ENCODE assay signal across 8 cellular contexts in genomic region chr15:40565333-40566238, GRCh38. TPM values are rescaled to one million over a fixed set of nuclear protein-coding genes. Genes with fewer than 3 reads are reported as not detected.
DNase-seq lines count a peak whose midpoint lies in the region; ATAC-seq and TF ChIP-seq lines count a peak whose summit lies in the region.

No MANE protein-coding gene starts in this region.

- DNase-seq in GM12865 (ENCODE audit: low read depth) (no peak), SJCRH30 (no peak), esophagus squamous epithelium (lab: John Stamatoyannopoulos, UW) (no peak), retinal pigment epithelial cell (ENCODE audit: low read depth) (no peak), NCI-H1417 (lab: John Stamatoyannopoulos, UW) (no peak), SKM-1 treated with dmso at 0.1 percent for 144 hours (lab: John Stamatoyannopoulos, UW; ENCODE audit: unreplicated experiment) (no peak)

- H3K4me3 ChIP-seq in GM12865 (ENCODE audit: low read depth, low read length) (peak overlapping the region; percentile 98), SJCRH30 (peak overlapping the region; percentile 72), esophagus squamous epithelium (peak overlapping the region; percentile 73 to 91 (median 76)), retinal pigment epithelial cell (ENCODE audit: low read length) (peak overlapping the region; percentile 79)

- WGBS in esophagus squamous epithelium, 2 donors = 33 to 34% methylated on average over 13 to 18 of the region's 20 CpGs

- no peak for ATAC-seq in HG03196 (IDR thresholded peaks at IDR 0.05; ENCODE audit: unreplicated experiment)
- ATAC-seq in GM19023 (IDR thresholded peaks at IDR 0.05; ENCODE audit: unreplicated experiment) = no peak

- H3K27me3 ChIP-seq in SJCRH30 (no peaks in the 10 kb centered on the region), esophagus squamous epithelium (no peaks in the 10 kb centered on the region)

- intact Hi-C loops in esophagus squamous epithelium (cut with DNase I) = no loop called here

- peaks cover 6% of the 10 kb centered on the region; the same call in 1 of the 2 replicates for H3K4me1 ChIP-seq in SJCRH30
- H3K4me1 ChIP-seq in esophagus squamous epithelium = peaks cover 20 to 58% (median 20%) of the 10 kb centered on the region in 3 donors

- H3K9me3 ChIP-seq in SJCRH30 (replicated peaks) (no peaks in the 10 kb centered on the region), esophagus squamous epithelium (no peaks in the 10 kb centered on the region)

- TF ChIP-seq CTCF in GM12865 (IDR thresholded peaks at IDR 0.05; ENCODE audit: insufficient read depth, low read depth, low read length, missing control alignments) = no peak
- no peak for TF ChIP-seq CTCF in esophagus squamous epithelium (IDR thresholded peaks at IDR 0.05)
- no peak for TF ChIP-seq CTCF in retinal pigment epithelial cell (conservative IDR thresholded peaks at IDR 0.05; ENCODE audit: low read depth, low read length)

- H3K36me3 ChIP-seq in SJCRH30 = no peaks in the 10 kb centered on the region
- H3K36me3 ChIP-seq in esophagus squamous epithelium = peaks cover 0 to 18% (median 0%) of the 10 kb centered on the region in 3 donors

- TF ChIP-seq POLR2A in esophagus squamous epithelium (IDR thresholded peaks at IDR 0.05) = no peak

- no peak overlapping the region for H3K27ac ChIP-seq in SJCRH30
- H3K27ac ChIP-seq in esophagus squamous epithelium = peak overlapping the region; percentile 44 to 96 (median 94)

RNA-seq across cellular contexts. Expression of gene CCDC32, which starts 0.7 kb away (rescaled TPM):
- total RNA-seq in SJCRH30 (2014; rRNA removed; shearing (Covaris generic)) = 15.3 and 16.8 TPM in 2 replicates
- 10 to 100 TPM in 2 of 4 donors, 1 to 10 TPM in 2; 7.3 to 27.9 (median 15.8) TPM for total RNA-seq in esophagus squamous epithelium

RNA-seq across cellular contexts. Expression of gene RPUSD2, which starts 3.5 kb away (rescaled TPM):
- total RNA-seq in SJCRH30 (2014; rRNA removed; shearing (Covaris generic)) = 17.0 and 19.0 TPM in 2 replicates
- total RNA-seq in esophagus squamous epithelium = 10 to 100 TPM in 1 of 4 donors, 1 to 10 TPM in 3; 4.3 to 10.3 (median 6.7) TPM

RNA-seq across cellular contexts. Expression of gene KNL1, which starts 28.5 kb away (rescaled TPM):
- total RNA-seq in SJCRH30 (2014; rRNA removed; shearing (Covaris generic)) = 93.7 and 100 TPM in 2 replicates
- total RNA-seq in esophagus squamous epithelium = 10 to 100 TPM in 2 of 4 donors, 1 to 10 TPM in 2; 2.9 to 17.8 (median 11.0) TPM
